ENCODE assay signal across 7 cellular contexts in genomic region chr10:87861034-87861433, GRCh38. TPM values are rescaled to one million over a fixed set of nuclear protein-coding genes. Genes with fewer than 3 reads are reported as not detected.
DNase-seq lines count a peak whose midpoint lies in the region; FAIRE-seq and TF ChIP-seq lines count a peak whose summit lies in the region.

No MANE protein-coding gene starts in this region.

- TF ChIP-seq CTCF in HFF-Myc (IDR thresholded peaks at IDR 0.05; ENCODE audit: low read depth, low read length, missing control alignments) (no peak), RWPE1 (conservative IDR thresholded peaks at IDR 0.05; ENCODE audit: low read depth) (no peak), fibroblast of mammary gland (conservative IDR thresholded peaks at IDR 0.05; ENCODE audit: control insufficient read depth, insufficient read depth, low read depth, low read length) (no peak), spleen (IDR thresholded peaks at IDR 0.05 in 8 of 11, conservative IDR thresholded peaks at IDR 0.05 in 3 of 11) (no peak)

- H3K27ac ChIP-seq in RWPE1, result peak overlapping the region; percentile 98
- peak overlapping the region; percentile 90 to 100 (median 99) for H3K27ac ChIP-seq in spleen

- FAIRE-seq in H54 (lab: Jason Lieb, UNC), result no peak

- POLR2A ChIA-PET in RWPE1 (lab: Yijun Ruan, JAX; ENCODE audit: low non-redundant PET), result interaction anchor here (0.8 to 1.7 kb wide), 2 partner anchors 42 to 281 kb away, joined by 3 to 6 read pairs; no protein-coding TSS in a partner anchor

- peaks cover 10 to 30% (median 27%) of the 10 kb centered on the region in 6 donors for H3K4me1 ChIP-seq in spleen

- intact Hi-C loops in spleen (cut with DNase I; ENCODE audit: low total_unique reads), result loop anchor here (5.0 to 10.0 kb wide), 3 partner anchors 74 to 526 kb away; no protein-coding TSS in a partner anchor

- H3K36me3 ChIP-seq in spleen, result no peaks in the 10 kb centered on the region

- TF ChIP-seq POLR2A in spleen (IDR thresholded peaks at IDR 0.05) (no peak), H54 (IDR thresholded peaks at IDR 0.05; ENCODE audit: low read depth, low read length) (no peak)

- 26 to 44% (median 35%) methylated on average over 4 of the region's 4 CpGs for WGBS in spleen, 5 donors

- DNase-seq in HFF-Myc (ENCODE audit: extremely low read depth, low read depth) (no peak), RWPE1 (ENCODE audit: low spot score) (no peak), fibroblast of mammary gland (ENCODE audit: low read depth) (no peak), spleen (no peak), HK-2 (ENCODE audit: unreplicated experiment) (no peak), DMS53 (lab: John Stamatoyannopoulos, UW) (no peak), H54 (ENCODE audit: insufficient read length, low spot score) (no peak)

- H3K27me3 ChIP-seq in spleen (replicated peaks in 1 of 7), result no peaks in the 10 kb centered on the region

- H3K4me3 ChIP-seq in HFF-Myc (replicated peaks; ENCODE audit: low read depth, low read length) (peak overlapping the region; percentile 83), fibroblast of mammary gland (ENCODE audit: control insufficient read depth, low read depth, low read length) (peak overlapping the region; percentile 96), spleen (peak overlapping the region in 4 of 8 donors; percentile 83 to 96 (median 91))

- CTCF ChIA-PET in RWPE1 (lab: Yijun Ruan, JAX), result interaction anchor here (0.5 to 4.2 kb wide), 13 partner anchors 8 to 1281 kb away, joined by 3 to 37 read pairs (median 4); no protein-coding TSS in a partner anchor

- no peaks in the 10 kb centered on the region for H3K9me3 ChIP-seq in spleen

RNA-seq across cellular contexts. Expression of gene KLLN, which starts 2.3 kb away (rescaled TPM):
- 1 to 10 TPM in 5 of 7 donors, under 1 TPM in 2; 0.54 to 2.2 (median 1.4) TPM for total RNA-seq in spleen
- under 1 TPM; 0.52 to 0.93 (median 0.80) TPM for polyA plus RNA-seq in spleen

RNA-seq across cellular contexts. Expression of gene PTEN, which starts 2.4 kb away (rescaled TPM):
- total RNA-seq in spleen, result 100 to 1,000 TPM; 144 to 300 (median 212) TPM
- 10 to 100 TPM; 38.1 to 47.0 (median 42.0) TPM for polyA plus RNA-seq in spleen

RNA-seq across cellular contexts. Expression of gene ATAD1, which starts 43.0 kb away (rescaled TPM):
- 10 to 100 TPM; 27.3 to 49.4 (median 33.0) TPM for total RNA-seq in spleen
- polyA plus RNA-seq in spleen, result 10 to 100 TPM in 2 of 3 donors, 1 to 10 TPM in 1; 8.7 to 10.1 (median 10.1) TPM
